Comparison of ENCODE assay signal across 10 cellular contexts in genomic region chr1:27571439-27572018, GRCh38. TPM values are rescaled to one million over a fixed set of nuclear protein-coding genes. Genes with fewer than 3 reads are reported as not detected.
DNase-seq lines count a peak whose midpoint lies in the region.
"Had no signal": no experiment of that assay in that cellular context is flagged by ENCODE, and none has a peak within 500 bp of the region (broad histone marks: within the 10 kb centered on the region; RNA-seq: fewer than 3 reads in every experiment).

No MANE protein-coding gene starts in this region.

- peak overlapping the region; percentile 35 for H3K9ac ChIP-seq in ES-I3 (ENCODE audit: low read depth, low read length)

- WGBS in iPS DF 6.9 (ENCODE audit: insufficient coverage, insufficient read length), result no CpG with 5 or more reads among the region's 18 CpGs

- H3K4me3 ChIP-seq in SJCRH30 (no peak overlapping the region), iPS DF 6.9 (ENCODE audit: low read length) (no peak overlapping the region)

- DNase-seq in SJCRH30 (peak; percentile 73 to 79), iPS DF 6.9 (ENCODE audit: low read depth, low spot score) (no peak), retina (peak; percentile 56), NCI-H446 treated with DMSO at 0.1 percent for 48 hours (lab: John Stamatoyannopoulos, UW) (no peak), RPMI8226 (no peak)
- no peak for DNase-seq in stimulated activated CD4-positive, alpha-beta T cell treated with anti-CD3 and anti-CD28 coated beads, Interleukin-12 subunit alpha, Interleukin-12 subunit beta, amount 100 ng/mL, for 4 hours
- DNase-seq in activated T-cell treated with anti-CD3 and anti-CD28 coated beads, Interleukin-2, amount 50 U/mL, for 1 hour, result no peak
- DNase-seq: activated CD4-positive, alpha-beta T cell treated with anti-CD3 and anti-CD28 coated beads for 36 hours; DMS53 had no signal

- H3K36me3 ChIP-seq in ES-I3 (ENCODE audit: insufficient read depth, low read length), result no peaks in the 10 kb centered on the region
- peaks cover 13% of the 10 kb centered on the region; the same call in 1 of the 2 replicates for H3K36me3 ChIP-seq in SJCRH30
- H3K36me3 ChIP-seq in iPS DF 6.9 (ENCODE audit: control insufficient read depth, insufficient read depth, low read length), result no peaks in the 10 kb centered on the region

- H3K27me3 ChIP-seq in SJCRH30 (no peaks in the 10 kb centered on the region), iPS DF 6.9 (ENCODE audit: control insufficient read depth, insufficient read depth, low read length) (no peaks in the 10 kb centered on the region)

- no peaks in the 10 kb centered on the region for H3K9me3 ChIP-seq in ES-I3 (ENCODE audit: control insufficient read depth, insufficient read depth, low read length)
- H3K9me3 ChIP-seq in SJCRH30 (replicated peaks), result no peaks in the 10 kb centered on the region
- H3K9me3 ChIP-seq in iPS DF 6.9 (ENCODE audit: control insufficient read depth, insufficient read depth, low read length), result no peaks in the 10 kb centered on the region

- H3K27ac ChIP-seq in SJCRH30 (peak overlapping the region; percentile 38), iPS DF 6.9 (ENCODE audit: low read length) (peak overlapping the region; percentile 17)

- H3K4me1 ChIP-seq in ES-I3 (ENCODE audit: insufficient read depth, low read length) (peaks cover 60% of the 10 kb centered on the region), SJCRH30 (peaks cover 73% of the 10 kb centered on the region), iPS DF 6.9 (ENCODE audit: control insufficient read depth, insufficient read depth, low read length) (peaks cover 44% of the 10 kb centered on the region)

RNA-seq across cellular contexts. Expression of gene AHDC1, which starts 32.4 kb away (rescaled TPM):
- 29.7 and 30.6 TPM in 2 replicates for total RNA-seq in SJCRH30 (2014; rRNA removed; shearing (Covaris generic))

Comparison
In these comparisons a context has a peak if more than half of its experiments do, and no peak if none do; other contexts are left out.
1. DNase-seq: peak in SJCRH30 (2 of 2) and retina (single experiment); none in iPS DF 6.9 (single experiment), NCI-H446 treated with DMSO at 0.1 percent for 48 hours (single experiment), stimulated activated CD4-positive, alpha-beta T cell treated with anti-CD3 and anti-CD28 coated beads, Interleukin-12 subunit alpha, Interleukin-12 subunit beta, amount 100 ng/mL, for 4 hours (single experiment), activated T-cell treated with anti-CD3 and anti-CD28 coated beads, Interleukin-2, amount 50 U/mL, for 1 hour (single experiment) and RPMI8226 (single experiment).